In genomic region chr6:35072051-35072697, GRCh38 we compare ENCODE assay signal across 16 cellular contexts.
DNase-seq lines count a peak whose midpoint lies in the region; ATAC-seq and TF ChIP-seq lines count a peak whose summit lies in the region.
"Had no signal": no experiment of that assay in that cellular context is flagged by ENCODE, and none has a peak within 500 bp of the region (broad histone marks: within the 10 kb centered on the region; RNA-seq: fewer than 3 reads in every experiment).

No MANE protein-coding gene starts in this region.

- H3K27me3 Mint-ChIP-seq in endodermal cell (ENCODE audit: insufficient read depth): no peaks in the 10 kb centered on the region

- H3K27me3 ChIP-seq in left ventricle myocardium inferior (ENCODE audit: low read depth) (no peaks in the 10 kb centered on the region), endodermal cell (ENCODE audit: control insufficient read depth, insufficient read depth, low read length, poor library complexity, severe bottlenecking) (no peaks in the 10 kb centered on the region), osteoblast (ENCODE audit: insufficient read depth, low read length) (no peaks in the 10 kb centered on the region), stomach smooth muscle (ENCODE audit: control insufficient read depth in 1 of 2, insufficient read depth in 2 of 2, low read length in 2 of 2) (no peaks in the 10 kb centered on the region)
- H3K27me3 ChIP-seq: BLaER1 had no signal

- H3K4me3 Mint-ChIP-seq in endodermal cell: no peak overlapping the region
- H3K4me3 Mint-ChIP-seq: CD8-positive, alpha-beta T cell had no signal

- no peaks in the 10 kb centered on the region for H3K79me2 ChIP-seq in osteoblast (ENCODE audit: insufficient read depth, low read length)

- no peak overlapping the region for H3K4me2 ChIP-seq in osteoblast (ENCODE audit: insufficient read depth, low read length)
- H3K4me2 ChIP-seq: BLaER1 had no signal

- H3K4me1 ChIP-seq in left ventricle myocardium inferior: peaks cover 20% of the 10 kb centered on the region
- peaks cover 27% of the 10 kb centered on the region for H3K4me1 ChIP-seq in endodermal cell (ENCODE audit: control insufficient read depth, insufficient read depth, low read length)
- no peaks in the 10 kb centered on the region for H3K4me1 ChIP-seq in osteoblast (ENCODE audit: insufficient read depth, low read length)
- H3K4me1 ChIP-seq in stomach smooth muscle (ENCODE audit: control insufficient read depth, insufficient read depth, low read length): peaks cover 23% of the 10 kb centered on the region

- H3K9ac ChIP-seq in endodermal cell (ENCODE audit: extremely low read depth, low read length, poor library complexity, severe bottlenecking): no peak overlapping the region
- H3K9ac ChIP-seq in stomach smooth muscle (ENCODE audit: low read length in 2 of 2): no peak overlapping the region
- H3K9ac ChIP-seq: BLaER1, GM23248 had no signal

- no peak for ATAC-seq in Right ventricle myocardium inferior
- ATAC-seq: CD8-positive, alpha-beta T cell had no signal

- H3K27ac Mint-ChIP-seq in endodermal cell: peak overlapping the region; percentile 62
- H3K27ac Mint-ChIP-seq: CD8-positive, alpha-beta T cell had no signal

- H3K9me3 Mint-ChIP-seq in endodermal cell: no peaks in the 10 kb centered on the region
- H3K9me3 Mint-ChIP-seq: CD8-positive, alpha-beta T cell had no signal

- H3K4me1 Mint-ChIP-seq in endodermal cell: peaks cover 60% of the 10 kb centered on the region

- DNase-seq in left ventricle myocardium inferior (peak; percentile 22), Right ventricle myocardium inferior (ENCODE audit: missing footprints) (no peak), endodermal cell (no peak), osteoblast (ENCODE audit: insufficient read length, low spot score, missing footprints) (peak; percentile 66), GOT3 (lab: John Stamatoyannopoulos, UW) (no peak)
- DNase-seq in activated CD4-positive, CD25-positive, alpha-beta regulatory T cell (lab: John Stamatoyannopoulos, UW): no peak
- DNase-seq: CD8-positive, alpha-beta T cell; DMS79 treated with DMSO at 0.1 percent for 48 hours; KBM-7; MV-4-11; NCI-H1930; NCI-H69; RPMI8226 had no signal

- no peak overlapping the region for H2AFZ ChIP-seq in osteoblast (ENCODE audit: low read length)
- H2AFZ ChIP-seq: GM23248 had no signal

- H4K20me1 ChIP-seq in osteoblast (ENCODE audit: insufficient read depth, low read length): no peaks in the 10 kb centered on the region
- H4K20me1 ChIP-seq: BLaER1 had no signal

- TF ChIP-seq CTCF in left ventricle myocardium inferior (IDR thresholded peaks at IDR 0.05; ENCODE audit: borderline replicate concordance): no peak
- no peak for TF ChIP-seq CTCF in endodermal cell (conservative IDR thresholded peaks at IDR 0.05)
- no peak for TF ChIP-seq CTCF in osteoblast (IDR thresholded peaks at IDR 0.05; ENCODE audit: extremely low read depth, low read depth, low read length)

- no peaks in the 10 kb centered on the region for H3K9me3 ChIP-seq in left ventricle myocardium inferior (replicated peaks)
- no peaks in the 10 kb centered on the region for H3K9me3 ChIP-seq in endodermal cell (ENCODE audit: control insufficient read depth, low read length)
- no peaks in the 10 kb centered on the region for H3K9me3 ChIP-seq in osteoblast (ENCODE audit: low read depth, low read length)
- no peaks in the 10 kb centered on the region for H3K9me3 ChIP-seq in stomach smooth muscle (ENCODE audit: control insufficient read depth in 2 of 2, low read length in 2 of 2)
- H3K9me3 ChIP-seq: BLaER1 had no signal

- H3K36me3 Mint-ChIP-seq in endodermal cell (ENCODE audit: low read depth): peaks cover 21% of the 10 kb centered on the region

- no peak overlapping the region for H3K27ac ChIP-seq in left ventricle myocardium inferior (replicated peaks)
- no peak overlapping the region for H3K27ac ChIP-seq in endodermal cell (ENCODE audit: low read depth, low read length)
- H3K27ac ChIP-seq in osteoblast (ENCODE audit: low read depth, low read length): no peak overlapping the region
- H3K27ac ChIP-seq in stomach smooth muscle (ENCODE audit: low read length): peak overlapping the region; percentile 24
- H3K27ac ChIP-seq: BLaER1, GM23248 had no signal

- WGBS in endodermal cell (ENCODE audit: insufficient coverage in 1 of 2, insufficient read length in 1 of 2), 2 experiments: 72 to 79% methylated on average over 10 to 15 of the region's 15 CpGs

- intact Hi-C loops in left ventricle myocardium inferior (cut with micrococcal nuclease) (no loop called here), Right ventricle myocardium inferior (cut with DNase I) (no loop called here)

- H3K36me3 ChIP-seq in left ventricle myocardium inferior (peaks cover 62% of the 10 kb centered on the region), endodermal cell (ENCODE audit: control insufficient read depth, insufficient read depth, low read length) (peaks cover 3% of the 10 kb centered on the region), osteoblast (ENCODE audit: insufficient read depth, low read length) (no peaks in the 10 kb centered on the region), stomach smooth muscle (ENCODE audit: control insufficient read depth in 2 of 2, insufficient read depth in 2 of 2, low read length in 2 of 2) (peaks cover 33% of the 10 kb centered on the region in 2 donors)

- H3K4me3 ChIP-seq in left ventricle myocardium inferior: no peak overlapping the region
- no peak overlapping the region for H3K4me3 ChIP-seq in endodermal cell (ENCODE audit: low read length)
- H3K4me3 ChIP-seq in osteoblast (ENCODE audit: insufficient read depth, low read length): no peak overlapping the region
- no peak overlapping the region for H3K4me3 ChIP-seq in stomach smooth muscle (ENCODE audit: low read length in 2 of 2)
- H3K4me3 ChIP-seq: BLaER1, GM23248 had no signal

Comparison
In these comparisons a context has a peak if more than half of its experiments do, and no peak if none do; other contexts are left out.
1. DNase-seq: peak in left ventricle myocardium inferior (single experiment) and osteoblast (single experiment); none in Right ventricle myocardium inferior (single experiment), endodermal cell (single experiment), activated CD4-positive, CD25-positive, alpha-beta regulatory T cell (0 of 4) and GOT3 (single experiment).